Comparison of ENCODE assay signal across 8 cellular contexts in the genomic region with DNA sequence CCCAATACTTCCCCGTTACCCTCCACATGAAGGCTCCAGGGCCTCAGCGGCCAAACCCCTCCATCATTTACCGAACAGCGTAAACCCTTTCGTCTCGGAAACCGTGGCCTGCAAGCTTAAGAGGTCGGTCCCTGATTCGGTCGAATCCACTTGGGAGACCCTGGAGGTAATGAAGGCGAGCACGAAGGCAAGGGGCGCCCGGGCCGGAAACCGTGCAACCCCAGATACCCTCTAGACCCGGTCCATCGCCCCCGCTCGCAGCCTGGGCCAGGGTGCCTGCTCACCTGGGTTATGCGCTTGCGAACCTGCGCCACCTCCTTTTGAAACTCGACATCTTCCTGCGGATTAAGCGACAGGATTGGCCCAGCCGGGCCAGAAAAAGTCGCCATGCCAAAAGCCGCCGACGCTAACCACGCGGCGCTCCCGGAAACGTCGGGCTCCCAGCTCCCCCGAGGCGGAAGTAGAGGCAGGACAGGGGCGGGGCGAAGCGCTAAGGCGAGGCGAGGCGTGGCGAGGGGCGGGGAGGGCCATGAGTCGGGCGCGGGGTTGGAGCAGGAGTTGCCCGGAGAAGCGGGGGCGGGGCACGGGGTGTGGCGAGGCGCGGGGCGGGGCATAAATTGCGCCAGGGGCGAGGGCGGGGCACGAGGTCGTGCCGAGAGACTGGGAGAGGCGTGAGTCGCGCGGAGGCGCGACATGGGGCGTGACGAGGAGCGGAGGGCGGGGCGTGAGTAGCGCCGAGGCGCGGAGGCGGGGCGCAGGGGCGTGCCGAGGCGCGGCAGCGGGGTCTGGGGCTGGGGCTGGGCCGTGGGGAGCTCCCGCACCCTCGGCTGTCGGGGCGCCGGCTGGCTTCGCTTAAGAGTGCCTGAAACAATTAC. TPM values are rescaled to one million over a fixed set of nuclear protein-coding genes. Genes with fewer than 3 reads are reported as not detected.
A peak's percentile ranks its signal among the peaks of the same experiment; 100 is the strongest.
DNase-seq lines count a peak whose midpoint lies in the region; ATAC-seq and TF ChIP-seq lines count a peak whose summit lies in the region.

A gene (minus strand): TSS at position 414 of the 875 bp plus-strand sequence. CDS start 25 bp downstream, at position 389.

- ATAC-seq in HG02852 (IDR thresholded peaks at IDR 0.05; ENCODE audit: unreplicated experiment), result peak; percentile 91

- peak within 1 kb of the TSS; percentile 94 for H2AFZ ChIP-seq in parathyroid adenoma

- H3K9ac ChIP-seq in adipocyte (ENCODE audit: low read length), result peak within 1 kb of the TSS; percentile 95
- H3K9ac ChIP-seq in parathyroid adenoma, result peak within 1 kb of the TSS; percentile 78

- H3K4me2 ChIP-seq in parathyroid adenoma (ENCODE audit: low read length), result peak within 1 kb of the TSS; percentile 65

- peaks cover 3% of the 10 kb centered on the region for H3K79me2 ChIP-seq in parathyroid adenoma

- TF ChIP-seq CTCF in GM13976 (IDR thresholded peaks at IDR 0.05; ENCODE audit: borderline replicate concordance, control extremely low read depth, extremely low read depth, insufficient read depth, missing control alignments) (no peak), cardiac muscle cell (IDR thresholded peaks at IDR 0.05; ENCODE audit: low read depth, low read length) (no peak), parathyroid adenoma (IDR thresholded peaks at IDR 0.05) (no peak), tibial artery (IDR thresholded peaks at IDR 0.05) (no peak)

- no peaks in the 10 kb centered on the region for H3K27me3 ChIP-seq in adipocyte (replicated peaks; ENCODE audit: control insufficient read depth, insufficient read depth, low read length)
- H3K27me3 ChIP-seq in cardiac muscle cell, result no peaks in the 10 kb centered on the region
- no peaks in the 10 kb centered on the region for H3K27me3 ChIP-seq in parathyroid adenoma (ENCODE audit: control insufficient read depth, insufficient read depth, low read length)
- no peaks in the 10 kb centered on the region for H3K27me3 ChIP-seq in tibial artery

- intact Hi-C loops in tibial artery (cut with DNase I; ENCODE audit: low total_unique reads), result loop anchor here (1.0 to 5.0 kb wide), 2 partner anchors 19 to 204 kb away; a partner anchor contains a TSS

- in situ Hi-C loops in GM13976 (cut with MboI; ENCODE audit: low sequenced_read_pairs, unreplicated experiment), result no loop called here

- H3K4me3 ChIP-seq in adipocyte (ENCODE audit: low read length) (peak within 1 kb of the TSS; percentile 98), cardiac muscle cell (peak within 1 kb of the TSS; percentile 83), parathyroid adenoma (ENCODE audit: low read depth, low read length) (peak within 1 kb of the TSS; percentile 85), tibial artery (peak within 1 kb of the TSS; percentile 78 to 98)

- H3K27ac ChIP-seq in cardiac muscle cell (peak within 1 kb of the TSS; percentile 65), parathyroid adenoma (peak within 1 kb of the TSS; percentile 85), tibial artery (peak within 1 kb of the TSS; percentile 82 to 83)

- H3K36me3 ChIP-seq in adipocyte (ENCODE audit: control insufficient read depth, insufficient read depth, low read length, severe bottlenecking), result peaks cover 26% of the 10 kb centered on the region
- peaks cover 15% of the 10 kb centered on the region for H3K36me3 ChIP-seq in cardiac muscle cell
- no peaks in the 10 kb centered on the region for H3K36me3 ChIP-seq in parathyroid adenoma (ENCODE audit: control insufficient read depth, insufficient read depth, low read length)
- H3K36me3 ChIP-seq in tibial artery, result peaks cover 8 to 31% (median 10%) of the 10 kb centered on the region in 3 donors

- H3K9me3 ChIP-seq in adipocyte (ENCODE audit: control insufficient read depth, low read length) (no peaks in the 10 kb centered on the region), cardiac muscle cell (ENCODE audit: low read depth) (no peaks in the 10 kb centered on the region), parathyroid adenoma (ENCODE audit: control insufficient read depth, low read length) (no peaks in the 10 kb centered on the region), tibial artery (no peaks in the 10 kb centered on the region)

- DNase-seq in GM13976 (ENCODE audit: low spot score) (peak; percentile 100), NCI-H1436 treated with DMSO at 0.1 percent for 48 hours (lab: John Stamatoyannopoulos, UW) (peak; percentile 66), T follicular helper cell (ENCODE audit: low read depth) (peak; percentile 100), adipocyte (ENCODE audit: low read depth) (peak; percentile 100), cardiac muscle cell (ENCODE audit: low read depth in 1 of 2, low spot score in 1 of 2) (peak; percentile 99 to 100), tibial artery (peak; percentile 98 to 100)

- peaks cover 9% of the 10 kb centered on the region for H3K4me1 ChIP-seq in adipocyte (ENCODE audit: control insufficient read depth, insufficient read depth, low read length)
- H3K4me1 ChIP-seq in cardiac muscle cell (ENCODE audit: low read depth), result peaks cover 6% of the 10 kb centered on the region
- no peaks in the 10 kb centered on the region for H3K4me1 ChIP-seq in parathyroid adenoma
- H3K4me1 ChIP-seq in tibial artery, result peaks cover 0 to 12% (median 8%) of the 10 kb centered on the region in 4 donors

RNA-seq across cellular contexts. Expression of the gene that starts here (rescaled TPM):
- total RNA-seq in cardiac muscle cell, result 20.4 and 47.4 TPM in 2 replicates
- 44.0 and 47.9 TPM in 2 replicates for polyA plus RNA-seq in cardiac muscle cell

Comparison
In these comparisons a context has a peak if more than half of its experiments do, and no peak if none do; other contexts are left out.
1. Peak in every context shown above with its lines: DNase-seq, ATAC-seq, H3K4me3 ChIP-seq and H3K27ac ChIP-seq.